8 cellular contexts compared by ENCODE assay signal in the genomic region with DNA sequence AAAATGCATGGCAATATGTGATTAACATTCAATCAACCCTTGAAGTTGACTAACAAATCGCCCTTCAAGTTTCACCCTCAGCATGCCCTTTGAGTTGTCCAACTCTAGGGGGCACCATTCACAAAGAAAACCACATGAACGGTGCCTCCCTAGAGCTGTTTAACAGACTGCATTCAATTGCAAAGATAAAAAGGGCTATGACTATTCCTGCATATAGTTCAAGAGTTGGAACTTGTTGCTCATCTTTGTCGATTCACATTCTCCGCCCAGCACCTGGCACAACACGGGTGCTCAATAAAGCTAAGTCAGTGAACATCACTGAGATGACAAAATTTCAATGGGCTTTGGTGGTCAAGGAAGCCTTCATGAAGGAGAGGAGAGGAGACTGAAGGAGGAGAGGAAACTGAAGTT.
DNase-seq lines count a peak whose midpoint lies in the region; ATAC-seq and TF ChIP-seq lines count a peak whose summit lies in the region.

No MANE protein-coding gene starts in this region.

- no peak overlapping the region for H3K9ac ChIP-seq in neural cell (ENCODE audit: low read length)

- H3K27ac ChIP-seq in epithelial cell of prostate (no peak overlapping the region), neural cell (ENCODE audit: low read length) (no peak overlapping the region), aorta (ENCODE audit: low read depth in 1 of 2, low read length in 2 of 2) (no peak overlapping the region)

- no peaks in the 10 kb centered on the region for H4K20me1 ChIP-seq in neural cell (ENCODE audit: insufficient read depth)

- TF ChIP-seq RAD21 in neural cell (conservative IDR thresholded peaks at IDR 0.05) = peak; percentile 36

- H3K9me3 ChIP-seq in neural cell (ENCODE audit: low read length) (no peaks in the 10 kb centered on the region), aorta (ENCODE audit: control insufficient read depth, low read length) (no peaks in the 10 kb centered on the region)

- no peaks in the 10 kb centered on the region for H3K27me3 ChIP-seq in neural cell (ENCODE audit: insufficient read depth, low read depth, low read length)
- no peaks in the 10 kb centered on the region for H3K27me3 ChIP-seq in aorta (ENCODE audit: control insufficient read depth in 1 of 2, insufficient read depth in 2 of 2, low read length in 1 of 2)

- no peaks in the 10 kb centered on the region for H3K4me1 ChIP-seq in aorta (ENCODE audit: control insufficient read depth in 1 of 2, insufficient read depth in 2 of 2, low read length in 2 of 2)

- no peaks in the 10 kb centered on the region for H3K79me2 ChIP-seq in neural cell (replicated peaks; ENCODE audit: insufficient read depth, low read length)

- no peaks in the 10 kb centered on the region for H3F3A ChIP-seq in neural cell (ENCODE audit: insufficient read depth, low read length, poor library complexity, severe bottlenecking)

- peak; percentile 38 for TF ChIP-seq CTCF in neural cell (IDR thresholded peaks at IDR 0.05; ENCODE audit: poor library complexity, severe bottlenecking)

- H3K9me2 ChIP-seq in neural cell (ENCODE audit: insufficient read depth, low read length) = no peaks in the 10 kb centered on the region

- H3K4me2 ChIP-seq in neural cell (ENCODE audit: low read length) = no peak overlapping the region

- no peaks in the 10 kb centered on the region for H3K36me3 ChIP-seq in neural cell (ENCODE audit: insufficient read depth, low read length)
- H3K36me3 ChIP-seq in aorta (ENCODE audit: control insufficient read depth in 1 of 2, insufficient read depth in 2 of 2, low read length in 1 of 2) = no peaks in the 10 kb centered on the region

- DNase-seq in NCI-H345 (lab: John Stamatoyannopoulos, UW) (peak; percentile 4), NCI-H345 treated with DMSO at 0.1 percent for 48 hours (lab: John Stamatoyannopoulos, UW; ENCODE audit: unreplicated experiment) (no peak), HT1080 (ENCODE audit: low read depth) (peak; percentile 48), SK-MEL-5 (ENCODE audit: low read depth, low spot score) (peak; percentile 76), epithelial cell of prostate (ENCODE audit: low read depth, low spot score) (peak; percentile 14), aorta (no peak)

- intact Hi-C loops in aorta (cut with DNase I) = no loop called here

- no peak for TF ChIP-seq EP300 in neural cell (conservative IDR thresholded peaks at IDR 0.05; ENCODE audit: poor library complexity, severe bottlenecking)

- in situ Hi-C loops in SK-MEL-5 (cut with HindIII; ENCODE audit: low pct_unique_long_range_greater_than_20kb, low sequenced_read_pairs) = no loop called here

- H2AFZ ChIP-seq in neural cell (ENCODE audit: low read depth, low read length) = no peak overlapping the region

- H3K4me3 ChIP-seq in neural cell (ENCODE audit: low read length) = no peak overlapping the region
- no peak overlapping the region for H3K4me3 ChIP-seq in aorta (ENCODE audit: low read length in 2 of 2)

- WGBS in aorta, 2 donors = 58 to 59% methylated on average over 5 of the region's 5 CpGs

- ATAC-seq in GM19397 (IDR thresholded peaks at IDR 0.05; ENCODE audit: unreplicated experiment) (no peak), aorta (ENCODE audit: low FRiP score) (no peak)

TF ChIP-seq in neural cell, 6 proteins besides CTCF, POLR2A, EP300 and RAD21:
- TF ChIP-seq TAF1 (IDR thresholded peaks at IDR 0.05; ENCODE audit: low read depth) = no peak
- no peak for TF ChIP-seq EZH2 (IDR thresholded peaks at IDR 0.05; ENCODE audit: borderline replicate concordance, insufficient read depth, low read length, poor library complexity, severe bottlenecking)
- no peak for TF ChIP-seq SMC3 (conservative IDR thresholded peaks at IDR 0.05; ENCODE audit: poor library complexity)
- no peak for TF ChIP-seq MXI1 (conservative IDR thresholded peaks at IDR 0.05; ENCODE audit: poor library complexity, severe bottlenecking)
- no peak for TF ChIP-seq POLR2AphosphoS5 (IDR thresholded peaks at IDR 0.05)
- no peak for TF ChIP-seq REST (IDR thresholded peaks at IDR 0.05; ENCODE audit: borderline replicate concordance)

Comparison
In these comparisons a context has a peak if more than half of its experiments do, and no peak if none do; other contexts are left out.
1. DNase-seq: peak in NCI-H345 (single experiment), HT1080 (single experiment), SK-MEL-5 (single experiment) and epithelial cell of prostate (single experiment); none in NCI-H345 treated with DMSO at 0.1 percent for 48 hours (single experiment) and aorta (0 of 2).